ENCODE assay signal across 9 cellular contexts in the genomic region with DNA sequence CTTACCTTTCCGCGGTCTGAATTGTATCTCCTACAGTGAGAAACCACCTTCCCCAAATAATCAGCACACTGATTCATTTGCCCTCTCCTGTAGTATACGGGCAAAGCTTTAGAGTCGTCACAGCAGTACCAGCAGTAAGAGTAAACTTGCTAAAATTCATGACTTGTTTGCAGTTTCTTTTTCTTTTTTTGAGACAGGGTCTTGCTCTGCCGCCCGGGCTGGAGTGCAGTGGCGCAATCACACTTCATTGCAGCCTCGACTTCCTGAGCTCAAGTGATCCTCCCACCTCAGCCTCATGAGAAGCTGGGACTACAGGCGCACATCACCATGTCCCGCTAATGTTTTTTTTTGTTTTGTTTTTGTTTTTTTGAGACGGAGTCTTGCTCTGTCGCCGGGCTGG.
"Had no signal": no experiment of that assay in that cellular context is flagged by ENCODE, and none has a peak within 500 bp of the region (broad histone marks: within the 10 kb centered on the region; RNA-seq: fewer than 3 reads in every experiment).

No MANE protein-coding gene starts in this region.

- DNase-seq: activated CD4-positive, alpha-beta memory T cell treated with anti-CD3 and anti-CD28 coated beads for 36 hours; activated gamma-delta T cell; activated T-cell treated with anti-CD3 and anti-CD28 coated beads, Interleukin-2, amount 50 U/mL, for 48 hours; anterior cingulate cortex; cerebellar nuclear complex; dermis blood vessel endothelial cell; small intestine; tibial artery had no signal

- H3K4me3 ChIP-seq: right atrium auricular region, tibial artery had no signal

- H3K4me1 ChIP-seq: right atrium auricular region, tibial artery had no signal

- FAIRE-seq: small intestine had no signal

- H3K36me3 ChIP-seq: right atrium auricular region, tibial artery had no signal

- H3K27ac ChIP-seq: right atrium auricular region, tibial artery had no signal

- H3K9me3 ChIP-seq: right atrium auricular region, tibial artery had no signal

- H3K27me3 ChIP-seq: right atrium auricular region, tibial artery had no signal
